ENCODE assay signal across 8 cellular contexts in the genomic region with DNA sequence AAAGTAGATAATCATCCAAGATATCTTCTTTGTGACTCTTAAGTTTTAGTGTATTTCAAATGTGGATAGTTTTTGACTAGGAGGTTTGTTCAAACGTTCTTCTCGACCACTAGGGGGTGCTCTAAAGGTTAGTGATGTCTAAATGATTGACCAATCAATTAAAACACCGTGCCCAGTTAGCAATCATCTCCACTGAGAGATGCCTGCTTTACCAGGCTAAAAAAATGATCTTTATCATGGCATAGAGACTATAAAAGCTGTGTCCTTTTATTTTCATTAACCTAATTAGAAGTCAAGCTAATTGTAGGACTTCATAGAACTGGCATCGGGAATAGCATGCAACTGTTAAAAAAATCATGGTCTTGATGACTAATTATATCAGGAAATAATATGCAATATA.
DNase-seq lines count a peak whose midpoint lies in the region; ATAC-seq and TF ChIP-seq lines count a peak whose summit lies in the region.

No MANE protein-coding gene starts in this region.

- ATAC-seq in HG02840 (IDR thresholded peaks at IDR 0.05; ENCODE audit: low FRiP score, unreplicated experiment): no peak

- no peaks in the 10 kb centered on the region for H3K9me3 Mint-ChIP-seq in nephron

- no peak overlapping the region for H3K4me3 ChIP-seq in Karpas-422 (ENCODE audit: low read length)

- H3K9ac ChIP-seq in Karpas-422 (ENCODE audit: low read length): no peak overlapping the region

- H3K4me1 Mint-ChIP-seq in nephron: peaks cover 36% of the 10 kb centered on the region

- no peaks in the 10 kb centered on the region for H3K27me3 ChIP-seq in Karpas-422 (ENCODE audit: low read length)

- peaks cover 4% of the 10 kb centered on the region for H3K27me3 Mint-ChIP-seq in nephron (ENCODE audit: low read depth)

- H3K4me2 ChIP-seq in Karpas-422 (ENCODE audit: low read depth, low read length, poor library complexity, severe bottlenecking): no peak overlapping the region

- H3K27ac Mint-ChIP-seq in nephron: peak overlapping the region in 1 of 3 experiments; percentile 56

- H4K20me1 ChIP-seq in Karpas-422 (ENCODE audit: insufficient read depth, low read depth, low read length): no peaks in the 10 kb centered on the region

- TF ChIP-seq CTCF in nephron (IDR thresholded peaks at IDR 0.05; ENCODE audit: unreplicated experiment in 3 of 3): peak; percentile 63 to 76 (median 72)

- H2AFZ ChIP-seq in Karpas-422 (ENCODE audit: low read length): no peak overlapping the region

- no peak overlapping the region for H3K4me3 Mint-ChIP-seq in nephron

- H3K4me1 ChIP-seq in Karpas-422 (ENCODE audit: low read length): peaks cover 89% of the 10 kb centered on the region

- no peaks in the 10 kb centered on the region for H3K36me3 Mint-ChIP-seq in nephron (ENCODE audit: low read depth)

- peak; percentile 68 to 73 for DNase-seq in NCI-H2081 (lab: John Stamatoyannopoulos, UW)
- DNase-seq in NCI-H2081 treated with DMSO at 0.1 percent for 48 hours (lab: John Stamatoyannopoulos, UW): no peak
- peak; percentile 95 for DNase-seq in Karpas-422
- peak; percentile 69 for DNase-seq in RKO (ENCODE audit: low spot score)
- peak; percentile 68 to 82 for DNase-seq in dermis microvascular lymphatic vessel endothelial cell (ENCODE audit: low read depth in 2 of 2)
- no peak for DNase-seq in mucosa of gallbladder (ENCODE audit: low spot score)

- H3K79me2 ChIP-seq in Karpas-422 (ENCODE audit: low read length): no peaks in the 10 kb centered on the region

- H3K9me3 ChIP-seq in Karpas-422 (ENCODE audit: low read length): no peaks in the 10 kb centered on the region

- peak overlapping the region; percentile 85 for H3K27ac ChIP-seq in Karpas-422 (ENCODE audit: low read length)

- no peaks in the 10 kb centered on the region for H3K36me3 ChIP-seq in Karpas-422 (ENCODE audit: insufficient read depth, low read length)

- no peaks in the 10 kb centered on the region for H3K9me2 ChIP-seq in Karpas-422 (replicated peaks; ENCODE audit: insufficient read depth, low read length)

Comparison
In these comparisons a context has a peak if more than half of its experiments do, and no peak if none do; other contexts are left out.
1. DNase-seq: peak in NCI-H2081 (2 of 2), Karpas-422 (single experiment), RKO (single experiment) and dermis microvascular lymphatic vessel endothelial cell (2 of 2); none in NCI-H2081 treated with DMSO at 0.1 percent for 48 hours (single experiment) and mucosa of gallbladder (single experiment).